Comparison of ENCODE assay signal across 31 cellular contexts in genomic region chr7:131533566-131534561, GRCh38. TPM values are rescaled to one million over a fixed set of nuclear protein-coding genes. Genes with fewer than 3 reads are reported as not detected.
A peak's percentile ranks its signal among the peaks of the same experiment; 100 is the strongest.
DNase-seq lines count a peak whose midpoint lies in the region; ATAC-seq and TF ChIP-seq lines count a peak whose summit lies in the region.
"Had no signal": no experiment of that assay in that cellular context is flagged by ENCODE, and none has a peak within 500 bp of the region (broad histone marks: within the 10 kb centered on the region; RNA-seq: fewer than 3 reads in every experiment).

No MANE protein-coding gene starts in this region.

- H3K27me3 ChIP-seq in right cardiac atrium (ENCODE audit: control insufficient read depth, insufficient read depth): no peaks in the 10 kb centered on the region
- H3K27me3 ChIP-seq in osteoblast (ENCODE audit: insufficient read depth, low read length): no peaks in the 10 kb centered on the region
- no peaks in the 10 kb centered on the region for H3K27me3 ChIP-seq in uterus
- H3K27me3 ChIP-seq in dorsolateral prefrontal cortex: no peaks in the 10 kb centered on the region
- no peaks in the 10 kb centered on the region for H3K27me3 ChIP-seq in PC-3 (ENCODE audit: low read length)
- H3K27me3 ChIP-seq: SJCRH30 had no signal

- no peak overlapping the region for H3K4me2 ChIP-seq in osteoblast (ENCODE audit: insufficient read depth, low read length)
- no peak overlapping the region for H3K4me2 ChIP-seq in PC-3 (ENCODE audit: low read length)

- no peak overlapping the region for H2AFZ ChIP-seq in osteoblast (ENCODE audit: low read length)
- no peak overlapping the region for H2AFZ ChIP-seq in PC-3 (ENCODE audit: low read length)

- H3K9me3 ChIP-seq in right cardiac atrium (ENCODE audit: control insufficient read depth, low read length): no peaks in the 10 kb centered on the region
- no peaks in the 10 kb centered on the region for H3K9me3 ChIP-seq in osteoblast (ENCODE audit: low read depth, low read length)
- H3K9me3 ChIP-seq in uterus: no peaks in the 10 kb centered on the region
- no peaks in the 10 kb centered on the region for H3K9me3 ChIP-seq in PC-3 (ENCODE audit: low read length)
- H3K9me3 ChIP-seq: Caco-2, SJCRH30 had no signal

- H3K36me3 ChIP-seq in osteoblast (ENCODE audit: insufficient read depth, low read length) (no peaks in the 10 kb centered on the region), uterus (no peaks in the 10 kb centered on the region), PC-3 (ENCODE audit: low read depth, low read length) (no peaks in the 10 kb centered on the region)
- H3K36me3 ChIP-seq: SJCRH30 had no signal

- H3K9me2 ChIP-seq in PC-3 (replicated peaks; ENCODE audit: low read length): no peaks in the 10 kb centered on the region

- CTCF ChIA-PET in PC-3 (lab: Charles Lee): no interaction called here

- H3K4me1 ChIP-seq in right cardiac atrium (ENCODE audit: control insufficient read depth, insufficient read depth, low read length): peaks cover 9% of the 10 kb centered on the region
- peaks cover 8% of the 10 kb centered on the region for H3K4me1 ChIP-seq in osteoblast (ENCODE audit: insufficient read depth, low read length)
- no peaks in the 10 kb centered on the region for H3K4me1 ChIP-seq in uterus
- H3K4me1 ChIP-seq in PC-3 (ENCODE audit: insufficient read depth, low read length): peaks cover 13% of the 10 kb centered on the region

- no peak for TF ChIP-seq POLR2A in uterus (IDR thresholded peaks at IDR 0.05)

- H3K79me2 ChIP-seq in osteoblast (ENCODE audit: insufficient read depth, low read length) (peaks cover 28% of the 10 kb centered on the region), PC-3 (ENCODE audit: low read length) (peaks cover 53% of the 10 kb centered on the region)

- BruUV-seq in PC-3 (replicated peaks; lab: Mats Ljungman, UMichigan): no TSS peak

- POLR2A ChIA-PET in PC-3 (lab: Charles Lee; ENCODE audit: unreplicated experiment): no interaction called here

- no peak overlapping the region for H3K4me3 ChIP-seq in right cardiac atrium (ENCODE audit: low read length)
- H3K4me3 ChIP-seq in osteoblast (ENCODE audit: insufficient read depth, low read length): no peak overlapping the region
- H3K4me3 ChIP-seq in uterus: no peak overlapping the region
- no peak overlapping the region for H3K4me3 ChIP-seq in dorsolateral prefrontal cortex
- no peak overlapping the region for H3K4me3 ChIP-seq in PC-3 (ENCODE audit: low read length)
- H3K4me3 ChIP-seq: coronary artery, SJCRH30 had no signal

- DNase-seq in cardiac septum (ENCODE audit: low spot score) (peak; percentile 68), Right ventricle myocardium superior (no peak), right cardiac atrium (peak in 1 of 3 donors; percentile 13), osteoblast (ENCODE audit: insufficient read length, low spot score, missing footprints) (peak; percentile 58), uterus (no peak), dorsolateral prefrontal cortex (no peak), SHP77 treated with DMSO at 0.1 percent for 48 hours (lab: John Stamatoyannopoulos, UW) (no peak), PC-3 (no peak)
- DNase-seq: 8988T; activated CD4-positive, alpha-beta T cell treated with anti-CD3 and anti-CD28 coated beads, Interleukin-2, amount 10 ng/mL, durations not matched to agents 7 days and 5 days; activated gamma-delta T cell; activated naive CD8-positive, alpha-beta T cell treated with anti-CD3 and anti-CD28 coated beads for 36 hours; activated T-cell treated with anti-CD3 and anti-CD28 coated beads, Interleukin-2, amount 50 U/mL, for 1 hour; anterior cingulate cortex; Caco-2; DMS79; foreskin fibroblast; HCEC 1CT; kidney glomerular epithelial cell; MM.1S; NCI-H1105 treated with DMSO at 0.1 percent for 48 hours; NCI-H187 treated with DMSO at 0.1 percent for 48 hours; NCI-H526 treated with DMSO at 0.1 percent for 48 hours; occipital lobe; SJCRH30; SW 1271; T1000 had no signal

- ATAC-seq in Right ventricle myocardium superior (ENCODE audit: poor library complexity) (no peak), right cardiac atrium (no peak), PC-3 (no peak)
- ATAC-seq: esophagus mucosa; stimulated activated memory B cell treated with anti-CD40 and anti-IgM and Interleukin-4, amounts not matched to agents 10 μg/mL and 1 μg/mL and 100 μg/mL, for 72 hours had no signal

- no peaks in the 10 kb centered on the region for H4K20me1 ChIP-seq in osteoblast (ENCODE audit: insufficient read depth, low read length)
- H4K20me1 ChIP-seq in PC-3 (ENCODE audit: low read length): no peaks in the 10 kb centered on the region

- H3K27ac ChIP-seq in right cardiac atrium (ENCODE audit: low read length) (peak overlapping the region; percentile 8), osteoblast (ENCODE audit: low read depth, low read length) (no peak overlapping the region), uterus (peak overlapping the region; percentile 44 to 73), dorsolateral prefrontal cortex (peak overlapping the region in 5 of 59 donors; percentile 24 to 48 (median 34)), PC-3 (ENCODE audit: low read length) (no peak overlapping the region)
- H3K27ac ChIP-seq: C4-2B, SJCRH30 had no signal

- 78% methylated on average over 15 of the region's 15 CpGs for WGBS in right cardiac atrium

- intact Hi-C loops in cardiac septum (cut with DNase I): no loop called here
- intact Hi-C loops in Right ventricle myocardium superior (cut with DNase I): no loop called here
- intact Hi-C loops in right cardiac atrium (cut with DNase I): no loop called here
- intact Hi-C loops in uterus (cut with DNase I; ENCODE audit: low total_unique reads): no loop called here
- intact Hi-C loops in dorsolateral prefrontal cortex (cut with DNase I): no loop called here
- intact Hi-C loops in PC-3 (cut with micrococcal nuclease): no loop called here

- no peaks in the 10 kb centered on the region for H3F3A ChIP-seq in PC-3 (ENCODE audit: low read length, unreplicated experiment)

- TF ChIP-seq CTCF in osteoblast (IDR thresholded peaks at IDR 0.05; ENCODE audit: extremely low read depth, low read depth, low read length) (no peak), uterus (IDR thresholded peaks at IDR 0.05) (no peak), dorsolateral prefrontal cortex (IDR thresholded peaks at IDR 0.05 in 54 of 56, conservative IDR thresholded peaks at IDR 0.05 in 2 of 56; ENCODE audit: low read depth in 1 of 56, partially characterized antibody in 56 of 56) (no peak), PC-3 (conservative IDR thresholded peaks at IDR 0.05; ENCODE audit: low read depth, low read length) (no peak)

- no peak overlapping the region for H3K9ac ChIP-seq in PC-3 (ENCODE audit: low read length)

RNA-seq across cellular contexts. Expression of gene PODXL, which starts 22.6 kb away (rescaled TPM):
- total RNA-seq in cardiac septum: 76.2 TPM
- total RNA-seq in Right ventricle myocardium superior: 57.1 TPM
- 10 to 100 TPM; 60.7 to 81.1 (median 63.9) TPM for total RNA-seq in right cardiac atrium
- 29.1 TPM for polyA plus RNA-seq in right cardiac atrium
- 0.88 and 1.4 TPM in 2 replicates for total RNA-seq in osteoblast
- 100 to 1,000 TPM in 1 of 4 donors, 10 to 100 TPM in 3; 33.6 to 135 (median 36.1) TPM for total RNA-seq in uterus
- 100 to 1,000 TPM in 1 of 120 experiments, 10 to 100 TPM in 119; 28.4 to 104 (median 51.6) TPM for total RNA-seq in dorsolateral prefrontal cortex
- total RNA-seq in PC-3 (2014; rRNA removed): 44.2 and 80.5 TPM in 2 replicates

Comparison
In these comparisons a context has a peak if more than half of its experiments do, and no peak if none do; other contexts are left out.
1. DNase-seq: peak in cardiac septum (single experiment) and osteoblast (single experiment); none in Right ventricle myocardium superior (single experiment), uterus (0 of 2), dorsolateral prefrontal cortex (0 of 10), SHP77 treated with DMSO at 0.1 percent for 48 hours (single experiment) and PC-3 (single experiment).
2. H3K27ac ChIP-seq: peak in right cardiac atrium (single experiment) and uterus (2 of 2); none in osteoblast (single experiment) and PC-3 (single experiment).
3. RNA of gene PODXL, which starts 22.6 kb away (total RNA-seq): 76.2 TPM in cardiac septum (single experiment), 60.7 to 81.1 TPM in right cardiac atrium, 57.1 TPM in Right ventricle myocardium superior (single experiment), 28.4 to 104 TPM in dorsolateral prefrontal cortex, 44.2 to 80.5 TPM in PC-3 and 33.6 to 135 TPM in uterus; 0.88 to 1.4 TPM in osteoblast; every median in the first group is over 10 times any median in the second.